ENCODE assay signal across 12 cellular contexts in the genomic region with DNA sequence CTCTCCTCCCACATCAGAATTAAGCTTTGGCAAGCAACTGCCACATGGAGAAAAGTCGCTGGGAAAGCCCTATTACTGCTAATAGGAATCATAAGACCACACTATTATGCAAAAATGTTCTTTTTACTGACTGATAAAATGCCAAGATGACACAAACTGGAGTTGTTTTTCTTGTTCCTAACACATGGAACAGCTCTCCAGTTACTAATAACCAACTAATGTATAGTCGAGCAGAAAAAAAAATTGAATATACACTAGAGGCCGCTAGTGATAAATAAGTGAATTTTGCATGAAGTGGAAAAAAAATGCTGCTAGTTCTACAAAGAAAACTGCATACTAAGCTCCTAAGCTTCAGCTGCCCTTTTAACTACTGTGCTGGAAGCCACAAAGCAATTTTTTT.
A peak's percentile ranks its signal among the peaks of the same experiment; 100 is the strongest.
DNase-seq lines count a peak whose midpoint lies in the region; ATAC-seq and TF ChIP-seq lines count a peak whose summit lies in the region.
"Had no signal": no experiment of that assay in that cellular context is flagged by ENCODE, and none has a peak within 500 bp of the region (broad histone marks: within the 10 kb centered on the region; RNA-seq: fewer than 3 reads in every experiment).

No MANE protein-coding gene starts in this region.

- no TSS peak for BruUV-seq in MCF 10A (replicated peaks; lab: Mats Ljungman, UMichigan)

- H3K27me3 Mint-ChIP-seq in MCF 10A (ENCODE audit: insufficient read depth, unreplicated experiment) = no peaks in the 10 kb centered on the region

- H3K27ac ChIP-seq in breast epithelium (no peak overlapping the region), upper lobe of right lung (no peak overlapping the region)
- H3K27ac ChIP-seq: BLaER1 treated with 17β-estradiol and CSF1 and Interleukin-3, amounts not matched to agents 10 nM and 100 nM; neutrophil had no signal

- intact Hi-C loops in MCF 10A (cut with micrococcal nuclease) = loop anchor here (2.0 to 10.0 kb wide), 3 partner anchors 117 to 187 kb away; a partner anchor contains a TSS
- intact Hi-C loops in breast epithelium (cut with DNase I; ENCODE audit: low total_unique reads) = no loop called here
- intact Hi-C loops in upper lobe of right lung (cut with DNase I) = no loop called here

- no peak for ATAC-seq in upper lobe of right lung

- TF ChIP-seq CTCF in MCF 10A (IDR thresholded peaks at IDR 0.05; ENCODE audit: unreplicated experiment) (peak; percentile 34), breast epithelium (IDR thresholded peaks at IDR 0.05) (peak in 1 of 3 donors; percentile 10), epithelial cell of proximal tubule (conservative IDR thresholded peaks at IDR 0.05; ENCODE audit: low read depth, low read length) (peak; percentile 41), upper lobe of right lung (IDR thresholded peaks at IDR 0.05) (peak; percentile 14)

- no peak overlapping the region for H3K27ac Mint-ChIP-seq in MCF 10A (ENCODE audit: low read depth, unreplicated experiment)

- TF ChIP-seq POLR2A in breast epithelium (IDR thresholded peaks at IDR 0.05) = no peak

- no peaks in the 10 kb centered on the region for H3K9me3 Mint-ChIP-seq in MCF 10A (ENCODE audit: unreplicated experiment)

- no peak overlapping the region for H3K4me3 Mint-ChIP-seq in MCF 10A (ENCODE audit: unreplicated experiment)

- H3K4me3 ChIP-seq in breast epithelium = no peak overlapping the region
- H3K4me3 ChIP-seq in epithelial cell of proximal tubule (ENCODE audit: low read depth, low read length) = no peak overlapping the region
- H3K4me3 ChIP-seq in upper lobe of right lung = no peak overlapping the region
- H3K4me3 ChIP-seq: BLaER1 treated with 17β-estradiol and CSF1 and Interleukin-3, amounts not matched to agents 10 nM and 100 nM had no signal

- H3K4me1 ChIP-seq in breast epithelium (no peaks in the 10 kb centered on the region), upper lobe of right lung (no peaks in the 10 kb centered on the region)

- peaks cover 19% of the 10 kb centered on the region for H3K4me1 Mint-ChIP-seq in MCF 10A (ENCODE audit: insufficient read depth, unreplicated experiment)

- H3K9me3 ChIP-seq in breast epithelium = no peaks in the 10 kb centered on the region
- no peaks in the 10 kb centered on the region for H3K9me3 ChIP-seq in upper lobe of right lung
- H3K9me3 ChIP-seq: BLaER1 treated with 17β-estradiol and CSF1 and Interleukin-3, amounts not matched to agents 10 nM and 100 nM; neutrophil had no signal

- no peaks in the 10 kb centered on the region for H3K36me3 Mint-ChIP-seq in MCF 10A (ENCODE audit: insufficient read depth, unreplicated experiment)

- CTCF ChIA-PET in MCF 10A (lab: Yijun Ruan, JAX) = interaction anchor here (0.6 to 2.4 kb wide), 26 partner anchors 8 to 1679 kb away, joined by 3 to 18 read pairs (median 4); a partner anchor contains a TSS

- DNase-seq in MCF 10A (ENCODE audit: unreplicated experiment) = peak; percentile 33
- DNase-seq in breast epithelium (ENCODE audit: low spot score in 2 of 2) = no peak
- peak; percentile 88 for DNase-seq in NCI-H82 treated with DMSO at 0.1 percent for 48 hours (lab: John Stamatoyannopoulos, UW; ENCODE audit: unreplicated experiment)
- DNase-seq in epithelial cell of proximal tubule (ENCODE audit: low read depth) = no peak
- DNase-seq in upper lobe of right lung = no peak
- DNase-seq in NCI-H1105 treated with DMSO at 0.1 percent for 48 hours (lab: John Stamatoyannopoulos, UW) = no peak
- DNase-seq in activated T-cell treated with anti-CD3 and anti-CD28 coated beads, Interleukin-2, amount 50 U/mL, for 1 hour = no peak
- no peak for DNase-seq in SHP77 treated with DMSO at 0.1 percent for 48 hours (lab: John Stamatoyannopoulos, UW)
- DNase-seq: foreskin fibroblast, SHP77 had no signal

- POLR2A ChIA-PET in MCF 10A (lab: Yijun Ruan, JAX) = interaction anchor here (0.7 to 1.9 kb wide), 5 partner anchors 39 to 361 kb away, joined by 3 to 8 read pairs (median 4); a partner anchor contains a TSS

- H3K27me3 ChIP-seq in breast epithelium = no peaks in the 10 kb centered on the region
- no peaks in the 10 kb centered on the region for H3K27me3 ChIP-seq in upper lobe of right lung
- H3K27me3 ChIP-seq: BLaER1 treated with 17β-estradiol and CSF1 and Interleukin-3, amounts not matched to agents 10 nM and 100 nM; neutrophil had no signal

- H3K36me3 ChIP-seq in breast epithelium = no peaks in the 10 kb centered on the region
- H3K36me3 ChIP-seq in upper lobe of right lung = no peaks in the 10 kb centered on the region
- H3K36me3 ChIP-seq: BLaER1 treated with 17β-estradiol and CSF1 and Interleukin-3, amounts not matched to agents 10 nM and 100 nM; neutrophil had no signal

Comparison
In these comparisons a context has a peak if more than half of its experiments do, and no peak if none do; other contexts are left out.
1. DNase-seq: peak in MCF 10A (single experiment) and NCI-H82 treated with DMSO at 0.1 percent for 48 hours (single experiment); none in breast epithelium (0 of 2), epithelial cell of proximal tubule (single experiment), upper lobe of right lung (single experiment), NCI-H1105 treated with DMSO at 0.1 percent for 48 hours (single experiment), activated T-cell treated with anti-CD3 and anti-CD28 coated beads, Interleukin-2, amount 50 U/mL, for 1 hour (single experiment) and SHP77 treated with DMSO at 0.1 percent for 48 hours (single experiment).